In genomic region chr11:61935861-61936260, GRCh38 we compare ENCODE assay signal across 11 cellular contexts.
"Had no signal": no experiment of that assay in that cellular context is flagged by ENCODE, and none has a peak within 500 bp of the region (broad histone marks: within the 10 kb centered on the region; RNA-seq: fewer than 3 reads in every experiment).

No MANE protein-coding gene starts in this region.

- H2AFZ ChIP-seq: GM23248, GM23338 had no signal

- DNase-seq: GM23248, GOT3, H7, H9, HCEC 1CT, HFFc6 had no signal

- H3K9me3 ChIP-seq: HAP-1 had no signal

- H3K27ac ChIP-seq: GM23248 had no signal

- FAIRE-seq: H1, H54 had no signal

- H3K4me1 ChIP-seq: HAP-1 had no signal

- H3K9ac ChIP-seq: GM23248 had no signal

- H3K4me3 ChIP-seq: GM23248, GM23338, HAP-1 had no signal

- H3K36me3 ChIP-seq: HAP-1 had no signal

- H3K4me2 ChIP-seq: GM23338 had no signal

- ATAC-seq: GM23338, HCT116 had no signal
